Comparison of ENCODE assay signal across 8 cellular contexts in genomic region chr15:76059320-76060097, GRCh38.
A peak's percentile ranks its signal among the peaks of the same experiment; 100 is the strongest.
DNase-seq lines count a peak whose midpoint lies in the region; ATAC-seq lines count a peak whose summit lies in the region.

TMEM266 (plus strand) TSS chr15:76059985; CDS start chr15:76134264, 74,279 bp downstream.

- ATAC-seq in GM18498 (IDR thresholded peaks at IDR 0.05; ENCODE audit: unreplicated experiment) (peak; percentile 28), GM21723 (IDR thresholded peaks at IDR 0.05; ENCODE audit: unreplicated experiment) (no peak)

- intact Hi-C loops in posterior cingulate gyrus (cut with DNase I): no loop called here

- H3K4me3 ChIP-seq in adipocyte (ENCODE audit: low read length): peak within 1 kb of the TSS; percentile 71

- H3K27me3 ChIP-seq in adipocyte (replicated peaks; ENCODE audit: control insufficient read depth, insufficient read depth, low read length): peaks cover 64% of the 10 kb centered on the region

- peaks cover 5% of the 10 kb centered on the region for H3K4me1 ChIP-seq in adipocyte (ENCODE audit: control insufficient read depth, insufficient read depth, low read length)

- no peaks in the 10 kb centered on the region for H3K9me3 ChIP-seq in adipocyte (ENCODE audit: control insufficient read depth, low read length)

- H3K36me3 ChIP-seq in adipocyte (ENCODE audit: control insufficient read depth, insufficient read depth, low read length, severe bottlenecking): no peaks in the 10 kb centered on the region

- no peak within 1 kb of the TSS for H3K9ac ChIP-seq in adipocyte (ENCODE audit: low read length)

- DNase-seq in AML-193 (lab: John Stamatoyannopoulos, UW): peak; percentile 23 to 29
- DNase-seq in NCI-H748 treated with DMSO at 0.1 percent for 48 hours (lab: John Stamatoyannopoulos, UW): peak; percentile 16
- DNase-seq in adipocyte (ENCODE audit: low read depth): peak; percentile 71
- DNase-seq in hepatic stellate cell (ENCODE audit: low spot score): peak; percentile 26
- DNase-seq in posterior cingulate gyrus: peak in 7 of 10 donors; percentile 25 to 89 (median 47)
- no peak for DNase-seq in epidermal melanocyte (ENCODE audit: insufficient read length, low spot score)
